9 cellular contexts compared by ENCODE assay signal in genomic region chr20:47004179-47004578, GRCh38.
"Had no signal": no experiment of that assay in that cellular context is flagged by ENCODE, and none has a peak within 500 bp of the region (broad histone marks: within the 10 kb centered on the region; RNA-seq: fewer than 3 reads in every experiment).

No MANE protein-coding gene starts in this region.

- FAIRE-seq: H1, H54 had no signal

- H3K4me1 Mint-ChIP-seq: GM23338 had no signal

- H3K27ac Mint-ChIP-seq: GM23338, H9, HFFc6 had no signal

- H3K4me3 Mint-ChIP-seq: GM23338, H9, HFFc6 had no signal

- H2AFZ ChIP-seq: GM23338 had no signal

- H3K27ac ChIP-seq: HL-60 had no signal

- H3K9me3 Mint-ChIP-seq: HFFc6 had no signal

- H3K4me2 ChIP-seq: GM23338 had no signal

- ATAC-seq: GM23338 had no signal

- H3K4me3 ChIP-seq: GM23338 had no signal

- DNase-seq: H9, HCEC 1CT, HFFc6, IMR-90, KBM-7 had no signal
